26 cellular contexts compared by ENCODE assay signal in the genomic region with DNA sequence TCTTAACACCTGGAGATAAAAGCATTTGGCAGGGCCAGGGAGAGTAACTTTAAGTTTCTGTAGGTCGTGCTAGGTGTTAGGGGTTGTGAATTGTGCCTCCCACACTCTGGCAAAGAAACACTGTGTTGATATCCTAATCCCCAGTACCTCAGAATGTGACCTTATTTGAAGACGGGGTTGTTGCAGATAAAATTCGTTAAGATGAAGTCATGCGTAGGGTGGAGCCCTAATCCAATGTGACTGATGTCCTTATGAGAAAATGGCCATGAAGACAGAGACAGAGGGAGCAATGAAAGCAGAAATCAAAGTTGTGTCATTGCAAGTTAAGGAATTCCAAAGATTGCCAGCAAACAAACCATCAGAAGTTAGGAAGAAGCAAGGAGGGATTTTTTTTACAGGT. TPM values are rescaled to one million over a fixed set of nuclear protein-coding genes. Genes with fewer than 3 reads are reported as not detected.
DNase-seq lines count a peak whose midpoint lies in the region; ATAC-seq, FAIRE-seq and TF ChIP-seq lines count a peak whose summit lies in the region.
"Had no signal": no experiment of that assay in that cellular context is flagged by ENCODE, and none has a peak within 500 bp of the region (broad histone marks: within the 10 kb centered on the region; RNA-seq: fewer than 3 reads in every experiment).

No MANE protein-coding gene starts in this region.

- DNase-seq in GM23338 (ENCODE audit: low spot score) (no peak), OCI-M1 (lab: John Stamatoyannopoulos, UW) (peak; percentile 52), K562 (ENCODE audit: extremely low read depth in 1 of 4, low spot score in 3 of 4) (peak in 2 of 4 experiments; percentile 36 to 70), osteocyte (ENCODE audit: extremely low spot score, unreplicated experiment) (no peak), GF-D8 (lab: John Stamatoyannopoulos, UW) (no peak)
- DNase-seq: 8988T; ACHN; BE2C; C1 segment of cervical spinal cord; CD4-positive, alpha-beta memory T cell; CD4-positive, CD25-positive, alpha-beta regulatory T cell; CD8-positive, alpha-beta memory T cell; COR-L47; DMS 273 treated with DMSO at 0.1 percent for 48 hours; DMS153; DMS53; DMS79; DND-41; EL; GDM1 had no signal

- no peaks in the 10 kb centered on the region for H3K36me3 Mint-ChIP-seq in GM23338 (ENCODE audit: low read depth)
- H3K36me3 Mint-ChIP-seq in osteocyte (ENCODE audit: unreplicated experiment) = no peaks in the 10 kb centered on the region
- H3K36me3 Mint-ChIP-seq: CD14-positive monocyte; CD4-positive, alpha-beta memory T cell; CD4-positive, CD25-positive, alpha-beta regulatory T cell had no signal

- H3K4me1 Mint-ChIP-seq in GM23338 = peaks cover 12% of the 10 kb centered on the region
- peaks cover 13% of the 10 kb centered on the region for H3K4me1 Mint-ChIP-seq in osteocyte (ENCODE audit: unreplicated experiment)
- H3K4me1 Mint-ChIP-seq: CD14-positive monocyte had no signal

- peaks cover 13% of the 10 kb centered on the region for H3K4me1 ChIP-seq in GM23338 (ENCODE audit: insufficient read depth)
- H3K4me1 ChIP-seq in K562 (replicated peaks in 1 of 2; ENCODE audit: control insufficient read depth in 2 of 2, insufficient read depth in 2 of 2, low read length in 2 of 2) = peaks cover 4 to 39% of the 10 kb centered on the region in 2 experiments; a peak in 4 of 5 replicates
- H3K4me1 ChIP-seq: BE2C had no signal

- H3K27me3 ChIP-seq in GM23338 (ENCODE audit: insufficient read depth) (no peaks in the 10 kb centered on the region), K562 (ENCODE audit: control insufficient read depth in 2 of 2, insufficient read depth in 2 of 2, low read length in 2 of 2) (no peaks in the 10 kb centered on the region)
- H3K27me3 ChIP-seq: BLaER1 had no signal

- H3K9me3 ChIP-seq in K562 (replicated peaks; ENCODE audit: control insufficient read depth, insufficient read depth, low read depth, low read length) = no peaks in the 10 kb centered on the region
- H3K9me3 ChIP-seq: BE2C, BLaER1 had no signal

- no peak overlapping the region for H3K9ac ChIP-seq in K562 (ENCODE audit: insufficient read depth in 1 of 2, low read depth in 2 of 2, low read length in 2 of 2)
- H3K9ac ChIP-seq: BLaER1 had no signal

- no TSS peak for BruUV-seq in K562 (replicated peaks; lab: Mats Ljungman, UMichigan)

- no peak overlapping the region for H3K4me2 ChIP-seq in GM23338
- no peak overlapping the region for H3K4me2 ChIP-seq in K562 (ENCODE audit: insufficient read depth, low read length)
- H3K4me2 ChIP-seq: BLaER1 had no signal

- POLR2A ChIA-PET in K562 (lab: Yijun Ruan, JAX) = interaction anchor here (1.5 kb wide), 1 partner anchor 12 kb away, joined by 13 read pairs; no protein-coding TSS in a partner anchor

- H3K79me2 ChIP-seq in GM23338 (replicated peaks; ENCODE audit: insufficient read depth) = no peaks in the 10 kb centered on the region
- no peaks in the 10 kb centered on the region for H3K79me2 ChIP-seq in K562 (ENCODE audit: control insufficient read depth, insufficient read depth, low read length)

- no peaks in the 10 kb centered on the region for H3K9me2 ChIP-seq in GM23338 (ENCODE audit: insufficient read depth)

- H3K27ac Mint-ChIP-seq in GM23338 = no peak overlapping the region
- no peak overlapping the region for H3K27ac Mint-ChIP-seq in osteocyte (ENCODE audit: unreplicated experiment)
- H3K27ac Mint-ChIP-seq: CD14-positive monocyte; CD4-positive, alpha-beta memory T cell; CD4-positive, CD25-positive, alpha-beta regulatory T cell; CD8-positive, alpha-beta memory T cell had no signal

- H2AFZ ChIP-seq in GM23338 = peak overlapping the region; percentile 60; the same call in 1 of the 2 replicates
- peak overlapping the region; percentile 45 for H2AFZ ChIP-seq in K562 (ENCODE audit: low read depth, low read length)

- H3K4me3 Mint-ChIP-seq in GM23338 (no peak overlapping the region), osteocyte (ENCODE audit: unreplicated experiment) (no peak overlapping the region)
- H3K4me3 Mint-ChIP-seq: CD14-positive monocyte; CD4-positive, alpha-beta memory T cell; CD4-positive, CD25-positive, alpha-beta regulatory T cell; CD8-positive, alpha-beta memory T cell had no signal

- H3K27ac ChIP-seq in GM23338 (ENCODE audit: low read depth) (no peak overlapping the region), K562 (ENCODE audit: extremely low read depth, low read depth, low read length) (peak overlapping the region; percentile 33; the same call in 1 of the 3 replicates)
- H3K27ac ChIP-seq: BLaER1 had no signal

- H3K27me3 Mint-ChIP-seq in GM23338 (ENCODE audit: insufficient read depth, low read depth, poor library complexity) (peaks cover 4% of the 10 kb centered on the region), osteocyte (ENCODE audit: unreplicated experiment) (no peaks in the 10 kb centered on the region)

- no peak for TF ChIP-seq RAD21 in K562 (CRISPR knock-in tag; conservative IDR thresholded peaks at IDR 0.05 in 1 of 2, IDR thresholded peaks at IDR 0.05 in 1 of 2)

- CTCF ChIA-PET in K562 (lab: Yijun Ruan, JAX; ENCODE audit: low intra/inter-chr PET ratio) = no interaction called here

- intact Hi-C loops in K562 (cut with micrococcal nuclease) = no loop called here

- peak; percentile 52 for TF ChIP-seq EP300 in K562 (IDR thresholded peaks at IDR 0.05; ENCODE audit: low read length)

- H3K9me3 Mint-ChIP-seq in GM23338 (no peaks in the 10 kb centered on the region), osteocyte (ENCODE audit: unreplicated experiment) (no peaks in the 10 kb centered on the region)
- H3K9me3 Mint-ChIP-seq: CD8-positive, alpha-beta memory T cell had no signal

- in situ Hi-C loops in K562 (cut with MboI) = no loop called here

- H4K20me1 ChIP-seq in GM23338 (replicated peaks; ENCODE audit: insufficient read depth) (no peaks in the 10 kb centered on the region), K562 (replicated peaks; ENCODE audit: control insufficient read depth, insufficient read depth, low read length) (no peaks in the 10 kb centered on the region)
- H4K20me1 ChIP-seq: BLaER1 had no signal

- H3K36me3 ChIP-seq in GM23338 (ENCODE audit: insufficient read depth) = no peaks in the 10 kb centered on the region
- no peaks in the 10 kb centered on the region for H3K36me3 ChIP-seq in K562 (ENCODE audit: control insufficient read depth, insufficient read depth, low read length)
- H3K36me3 ChIP-seq: BE2C, BLaER1 had no signal

- WGBS in K562 (ENCODE audit: insufficient coverage, low coverage, missing lambda C conversion rate) = 0% methylated on average over 4 of the region's 4 CpGs

- ATAC-seq in GM23338 = no peak
- peak; percentile 82 for ATAC-seq in K562
- no peak for ATAC-seq in GM21515 (IDR thresholded peaks at IDR 0.05; ENCODE audit: unreplicated experiment)

- no peak for TF ChIP-seq POLR2A in K562 (conservative IDR thresholded peaks at IDR 0.05)

- H3K4me3 ChIP-seq in GM23338 (no peak overlapping the region), K562 (no peak overlapping the region)
- H3K4me3 ChIP-seq: BLaER1 had no signal

- TF ChIP-seq CTCF in GM23338 (conservative IDR thresholded peaks at IDR 0.05; ENCODE audit: low read depth in 2 of 2) = no peak
- no peak for TF ChIP-seq CTCF in K562 (IDR thresholded peaks at IDR 0.05 in 2 of 3, conservative IDR thresholded peaks at IDR 0.05 in 1 of 3; ENCODE audit: insufficient read depth in 2 of 3, low read depth in 1 of 3, low read length in 3 of 3)
- TF ChIP-seq CTCF in osteocyte (IDR thresholded peaks at IDR 0.05) = no peak

- H3K9me1 ChIP-seq in K562 (ENCODE audit: control insufficient read depth, insufficient read depth, low read length) = no peaks in the 10 kb centered on the region

- H3F3A ChIP-seq in GM23338 (replicated peaks; ENCODE audit: low read depth) = no peaks in the 10 kb centered on the region

- FAIRE-seq in K562 (lab: Jason Lieb, UNC) = peak; percentile 69
- FAIRE-seq: A204.1, GM12891, GM19239 had no signal

TF ChIP-seq in GM23338, 12 proteins besides CTCF, POLR2A, EP300 and RAD21 (continues in another document):
- no peak for TF ChIP-seq ZNF331 (CRISPR knock-in tag; IDR thresholded peaks at IDR 0.05; ENCODE audit: low read depth)
- no peak for TF ChIP-seq POLR2AphosphoS5 (IDR thresholded peaks at IDR 0.05; ENCODE audit: low read depth)
- no peak for TF ChIP-seq NANOG (IDR thresholded peaks at IDR 0.05; ENCODE audit: borderline replicate concordance)
- no peak for TF ChIP-seq ZNF114 (CRISPR knock-in tag; IDR thresholded peaks at IDR 0.05)
- TF ChIP-seq EZH2 (IDR thresholded peaks at IDR 0.05; ENCODE audit: low read depth, unreplicated experiment) = no peak
- TF ChIP-seq JUNB (IDR thresholded peaks at IDR 0.05; ENCODE audit: unreplicated experiment) = no peak

TF ChIP-seq in K562, 482 proteins besides CTCF, POLR2A, EP300 and RAD21 (continues in another document):
- TF ChIP-seq SMARCB1 (IDR thresholded peaks at IDR 0.05; ENCODE audit: insufficient read length, low read depth) = no peak
- no peak for TF ChIP-seq HES1 (IDR thresholded peaks at IDR 0.05; ENCODE audit: low read depth)
- peak; percentile 29; the same call in 1 of the 2 replicates for TF ChIP-seq SMAD4 (CRISPR knock-in tag; conservative IDR thresholded peaks at IDR 0.05)

RNA-seq across cellular contexts. Expression of gene BBS12, which starts 40.5 kb away (rescaled TPM):
- 2.6 TPM in 2 replicates for total RNA-seq in GM23338 (2014; rRNA removed; shearing (Covaris generic))
- polyA plus RNA-seq in GM23338 (2016; fragmentation: Nextera tagmentation; extraction: Ambion mirVana) (1.4 and 2.3 TPM in 2 replicates), K562 (2011; rRNA removed) (2.5 and 2.8 TPM in 2 replicates), K562 (2014; fragmentation: Illumina TruSeq; extraction: Trizol) (3.3 and 3.5 TPM in 2 replicates), K562 (2014; fragmentation: Nextera tagmentation; extraction: Ambion mirVana) (1 to 10 TPM; 5.1 to 6.5 TPM), K562 (2014; rRNA removed) (2.1 and 3.2 TPM in 2 replicates)
- total RNA-seq in K562 (2011; cell fraction: chromatin; rRNA removed; ENCODE audit: low replicate concordance) = 2.4 and 7.3 TPM in 2 replicates
- 1.8 and 2.3 TPM in 2 replicates for total RNA-seq in K562 (2011; cell fraction: nucleolus; rRNA removed)
- total RNA-seq in K562 (2011; cell fraction: nucleoplasm; rRNA removed) = 2.2 and 3.2 TPM in 2 replicates
- total RNA-seq in K562 (2014; rRNA removed) (2.7 and 2.9 TPM in 2 replicates), K562 (2014; rRNA removed; fragmentation: Illumina TruSeq; extraction: Trizol) (4.4 and 4.8 TPM in 2 replicates), K562 (2015; rRNA removed; fragmentation: Illumina TruSeq; extraction: Trizol) (5.3 and 5.5 TPM in 2 replicates), K562 (2021) (3.0 and 3.1 TPM in 2 replicates), osteocyte (3.3 and 3.6 TPM in 2 replicates)
- 1.1 and 1.5 TPM in 2 replicates for polyA plus RNA-seq in K562 (2011; cell fraction: cytosol; rRNA removed)
- 1.0 and 2.5 TPM in 2 replicates for polyA plus RNA-seq in K562 (2011; cell fraction: nucleus; rRNA removed)
- polyA plus RNA-seq in K562 (2012) = 3.3 and 5.8 TPM in 2 replicates
- polyA minus RNA-seq in K562 (2011; rRNA and poly(A)+ RNA removed) = 4.7 and 5.5 TPM in 2 replicates
- 2.0 and 2.6 TPM in 2 replicates for polyA minus RNA-seq in K562 (2011; cell fraction: cytosol; rRNA and poly(A)+ RNA removed)
- 3.2 and 8.6 TPM in 2 replicates for polyA minus RNA-seq in K562 (2011; cell fraction: nucleus; rRNA and poly(A)+ RNA removed)
